Comparison of ENCODE assay signal across 8 cellular contexts in the genomic region with DNA sequence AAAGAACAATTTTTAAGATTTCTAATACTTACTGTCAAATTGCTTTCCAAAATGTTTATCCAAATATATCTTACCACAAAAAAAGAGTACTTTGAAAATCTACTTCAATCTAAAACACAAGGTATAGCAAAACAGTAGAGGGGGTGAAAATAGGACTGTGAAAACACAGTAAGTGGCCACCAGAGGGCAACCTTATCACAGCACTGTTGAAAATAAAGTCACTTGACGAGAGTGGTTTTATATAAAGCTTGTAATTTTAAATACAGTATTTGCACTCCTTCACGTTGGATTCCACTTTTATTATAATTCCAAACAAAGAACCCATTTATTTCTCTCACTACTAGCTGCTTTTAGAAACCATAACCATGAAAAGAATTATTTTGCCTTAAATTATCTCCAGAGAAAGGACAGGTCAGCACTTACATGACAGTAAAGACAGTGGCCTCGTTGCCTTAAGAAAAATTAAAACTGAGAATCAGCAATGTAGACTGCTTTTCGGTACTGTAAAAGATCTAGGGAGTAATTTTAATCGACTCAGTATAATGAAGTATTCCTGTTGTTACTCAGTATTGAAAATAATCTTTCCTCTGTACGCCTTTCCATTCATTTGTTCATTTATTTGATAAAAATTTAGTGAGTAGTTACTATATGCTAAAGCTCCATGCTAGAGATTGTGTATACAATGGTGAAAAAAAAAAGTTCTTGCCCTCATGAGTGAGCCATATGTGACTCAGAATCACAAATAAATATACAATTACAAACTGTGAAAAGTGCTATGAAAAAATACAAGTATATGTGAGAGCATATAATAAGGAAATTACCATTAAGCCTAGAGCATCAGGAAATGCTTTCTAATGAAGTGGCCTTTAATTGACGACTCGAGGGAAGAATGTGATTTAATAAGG. TPM values are rescaled to one million over a fixed set of nuclear protein-coding genes. Genes with fewer than 3 reads are reported as not detected.
DNase-seq lines count a peak whose midpoint lies in the region; ATAC-seq and TF ChIP-seq lines count a peak whose summit lies in the region.

No MANE protein-coding gene starts in this region.

- H3K36me3 ChIP-seq in GM06990 (ENCODE audit: control insufficient read depth, insufficient read depth, low read length), result no peaks in the 10 kb centered on the region
- no peaks in the 10 kb centered on the region for H3K36me3 ChIP-seq in endodermal cell (ENCODE audit: control insufficient read depth, insufficient read depth, low read length)

- H3K9me3 Mint-ChIP-seq in endodermal cell, result no peaks in the 10 kb centered on the region

- ATAC-seq in HG03521 (IDR thresholded peaks at IDR 0.05; ENCODE audit: unreplicated experiment), result peak; percentile 53
- no peak for ATAC-seq in GM21360 (IDR thresholded peaks at IDR 0.05; ENCODE audit: unreplicated experiment)

- peaks cover 3% of the 10 kb centered on the region for H3K4me1 Mint-ChIP-seq in endodermal cell

- no peak overlapping the region for H3K27ac Mint-ChIP-seq in endodermal cell

- no peaks in the 10 kb centered on the region for H3K9me3 ChIP-seq in endodermal cell (ENCODE audit: control insufficient read depth, low read length)

- no peaks in the 10 kb centered on the region for H3K36me3 Mint-ChIP-seq in endodermal cell (ENCODE audit: low read depth)

- no peaks in the 10 kb centered on the region for H3K4me1 ChIP-seq in endodermal cell (ENCODE audit: control insufficient read depth, insufficient read depth, low read length)

- TF ChIP-seq CTCF in GM06990 (IDR thresholded peaks at IDR 0.05; ENCODE audit: insufficient read depth, low read length, poor library complexity, severe bottlenecking) (peak; percentile 76), endodermal cell (conservative IDR thresholded peaks at IDR 0.05) (peak; percentile 95)

- H3K4me3 Mint-ChIP-seq in endodermal cell, result no peak overlapping the region

- peak; percentile 5 for DNase-seq in GM06990 (ENCODE audit: extremely low read depth, insufficient read length)
- DNase-seq in NCI-H82 (lab: John Stamatoyannopoulos, UW), result peak; percentile 80
- DNase-seq in activated CD8-positive, alpha-beta memory T cell treated with anti-CD3 and anti-CD28 coated beads for 24 hours, result peak; percentile 63
- DNase-seq in endodermal cell, result peak; percentile 80
- DNase-seq in middle frontal gyrus (ENCODE audit: extremely low spot score, low spot score), result peak; percentile 58
- peak; percentile 63 for DNase-seq in stimulated activated CD8-positive, alpha-beta memory T cell treated with anti-CD3 and anti-CD28 coated beads, Interleukin-4, amount 100 ng/mL, for 48 hours

- no peaks in the 10 kb centered on the region for H3K27me3 Mint-ChIP-seq in endodermal cell (ENCODE audit: insufficient read depth)

- H3K27ac ChIP-seq in endodermal cell (ENCODE audit: low read depth, low read length), result no peak overlapping the region

- H3K9ac ChIP-seq in endodermal cell (ENCODE audit: extremely low read depth, low read length, poor library complexity, severe bottlenecking), result no peak overlapping the region

- H3K4me3 ChIP-seq in GM06990 (replicated peaks; ENCODE audit: low read depth, low read length) (no peak overlapping the region), endodermal cell (ENCODE audit: low read length) (no peak overlapping the region)

- WGBS in endodermal cell (ENCODE audit: insufficient coverage in 1 of 2, insufficient read length in 1 of 2), 2 experiments, result 62 to 63% methylated on average over 6 of the region's 8 CpGs

- H3K27me3 ChIP-seq in GM06990 (replicated peaks; ENCODE audit: control insufficient read depth, insufficient read depth, low read length), result no peaks in the 10 kb centered on the region
- H3K27me3 ChIP-seq in endodermal cell (ENCODE audit: control insufficient read depth, insufficient read depth, low read length, poor library complexity, severe bottlenecking), result no peaks in the 10 kb centered on the region

RNA-seq across cellular contexts. Expression of a gene that starts 40.0 kb away (rescaled TPM):
- 10 to 100 TPM; 68.2 to 92.0 TPM for total RNA-seq in endodermal cell
- 64.2 TPM for polyA plus RNA-seq in endodermal cell (2013, experiment 1 of 2)
- polyA plus RNA-seq in endodermal cell (2013, experiment 2 of 2), result 63.9 TPM

Comparison
In these comparisons a context has a peak if more than half of its experiments do, and no peak if none do; other contexts are left out.
1. DNase-seq: peak in every context shown above with its lines; median percentile 80 in NCI-H82; 80 in endodermal cell; 63 in activated CD8-positive, alpha-beta memory T cell treated with anti-CD3 and anti-CD28 coated beads for 24 hours; 63 in stimulated activated CD8-positive, alpha-beta memory T cell treated with anti-CD3 and anti-CD28 coated beads, Interleukin-4, amount 100 ng/mL, for 48 hours; 58 in middle frontal gyrus; 5 in GM06990.